Comparison of ENCODE assay signal across 8 cellular contexts in genomic region chr16:10743610-10744369, GRCh38. TPM values are rescaled to one million over a fixed set of nuclear protein-coding genes. Genes with fewer than 3 reads are reported as not detected.
DNase-seq lines count a peak whose midpoint lies in the region; ATAC-seq lines count a peak whose summit lies in the region.

Gene NUBP1, plus strand, starts transcription at chr16:10743842. Its CDS starts 22 bp downstream, at chr16:10743864.

- POLR2A ChIA-PET in CD8-positive, alpha-beta memory T cell (lab: Charles Lee) = interaction anchor here (0.7 kb wide), 1 partner anchor 1233 kb away, joined by 3 read pairs; the partner anchor contains the start of gene SNX29

- no peaks in the 10 kb centered on the region for H3K9me3 Mint-ChIP-seq in CD8-positive, alpha-beta memory T cell
- no peaks in the 10 kb centered on the region for H3K9me3 Mint-ChIP-seq in effector memory CD8-positive, alpha-beta T cell
- no peaks in the 10 kb centered on the region for H3K9me3 Mint-ChIP-seq in memory B cell

- peak; percentile 77 for ATAC-seq in GM19468 (IDR thresholded peaks at IDR 0.05; ENCODE audit: extremely low read depth, unreplicated experiment)
- ATAC-seq in effector memory CD8-positive, alpha-beta T cell (replicated peaks) = peak; percentile 91
- peak; percentile 87 for ATAC-seq in memory B cell (ENCODE audit: low read depth)

- H3K9me3 ChIP-seq in CD8-positive, alpha-beta memory T cell (ENCODE audit: low read length) = no peaks in the 10 kb centered on the region

- peaks cover 10% of the 10 kb centered on the region for H3K36me3 ChIP-seq in CD8-positive, alpha-beta memory T cell (ENCODE audit: insufficient read depth, low read length)

- peaks cover 26 to 53% (median 45%) of the 10 kb centered on the region in 3 donors for H3K4me1 Mint-ChIP-seq in CD8-positive, alpha-beta memory T cell
- H3K4me1 Mint-ChIP-seq in effector memory CD8-positive, alpha-beta T cell (ENCODE audit: low read depth in 2 of 2) = peaks cover 26 to 33% of the 10 kb centered on the region in 2 donors
- H3K4me1 Mint-ChIP-seq in memory B cell = peaks cover 35% of the 10 kb centered on the region

- no peaks in the 10 kb centered on the region for H3K27me3 ChIP-seq in CD8-positive, alpha-beta memory T cell (ENCODE audit: insufficient read depth, low read length, poor library complexity, severe bottlenecking)

- no peaks in the 10 kb centered on the region for H3K27me3 Mint-ChIP-seq in CD8-positive, alpha-beta memory T cell
- H3K27me3 Mint-ChIP-seq in effector memory CD8-positive, alpha-beta T cell = no peaks in the 10 kb centered on the region
- no peaks in the 10 kb centered on the region for H3K27me3 Mint-ChIP-seq in memory B cell

- H3K27ac Mint-ChIP-seq in CD8-positive, alpha-beta memory T cell = peak within 1 kb of the TSS; percentile 93 to 99 (median 98)
- H3K27ac Mint-ChIP-seq in effector memory CD8-positive, alpha-beta T cell = peak within 1 kb of the TSS; percentile 94 to 97
- H3K27ac Mint-ChIP-seq in memory B cell = peak within 1 kb of the TSS; percentile 94

- H3K4me3 Mint-ChIP-seq in CD8-positive, alpha-beta memory T cell = peak within 1 kb of the TSS; percentile 90 to 97 (median 94)
- peak within 1 kb of the TSS; percentile 87 to 91 for H3K4me3 Mint-ChIP-seq in effector memory CD8-positive, alpha-beta T cell
- H3K4me3 Mint-ChIP-seq in memory B cell = peak within 1 kb of the TSS; percentile 88

- peak within 1 kb of the TSS; percentile 95 for H3K27ac ChIP-seq in CD8-positive, alpha-beta memory T cell (ENCODE audit: low read depth, low read length)

- H3K4me3 ChIP-seq in CD8-positive, alpha-beta memory T cell (ENCODE audit: low read length) = peak within 1 kb of the TSS; percentile 97

- H3K4me1 ChIP-seq in CD8-positive, alpha-beta memory T cell (ENCODE audit: insufficient read depth, low read length) = peaks cover 14% of the 10 kb centered on the region

- H3K36me3 Mint-ChIP-seq in CD8-positive, alpha-beta memory T cell = peaks cover 6 to 36% (median 20%) of the 10 kb centered on the region in 3 donors
- peaks cover 33% of the 10 kb centered on the region for H3K36me3 Mint-ChIP-seq in effector memory CD8-positive, alpha-beta T cell (ENCODE audit: insufficient read depth)
- peaks cover 13% of the 10 kb centered on the region for H3K36me3 Mint-ChIP-seq in memory B cell

- DNase-seq in CD8-positive, alpha-beta memory T cell = peak; percentile 98 to 99 (median 99)
- DNase-seq in HT-29 (ENCODE audit: low spot score) (peak; percentile 98), NOMO-1 (lab: John Stamatoyannopoulos, UW; ENCODE audit: unreplicated experiment in 2 of 2) (peak; percentile 92 to 93), memory B cell (ENCODE audit: low spot score in 2 of 2) (peak; percentile 98 to 99)
- DNase-seq in activated CD8-positive, alpha-beta memory T cell treated with anti-CD3 and anti-CD28 coated beads for 4 hours (ENCODE audit: low read depth in 2 of 2) = peak; percentile 98 to 100
- peak; percentile 99 to 100 (median 99) for DNase-seq in effector memory CD8-positive, alpha-beta T cell
- peak; percentile 97 for DNase-seq in stimulated activated CD8-positive, alpha-beta memory T cell treated with anti-CD3 and anti-CD28 coated beads, Interleukin-12 subunit alpha, Interleukin-12 subunit beta, amount 100 ng/mL, for 24 hours (ENCODE audit: extremely low read depth)

- CTCF ChIA-PET in CD8-positive, alpha-beta memory T cell (lab: Charles Lee) = interaction anchor here (0.7 to 1.4 kb wide), 5 partner anchors 8 to 229 kb away, joined by 3 to 6 read pairs (median 3); no protein-coding TSS in a partner anchor

RNA-seq across cellular contexts. Expression of gene NUBP1, which starts in this region (rescaled TPM):
- 10 to 100 TPM; 41.3 to 43.5 TPM for total RNA-seq in CD8-positive, alpha-beta memory T cell
- polyA plus RNA-seq in CD8-positive, alpha-beta memory T cell = 30.9 TPM
- 21.6 and 32.1 TPM in 2 replicates for total RNA-seq in HT-29 (2014; rRNA removed; shearing (Covaris generic))

Comparison
In these comparisons a context has a peak if more than half of its experiments do, and no peak if none do; other contexts are left out.
1. Peak in every context shown above with its lines: DNase-seq, ATAC-seq, H3K4me3 ChIP-seq and H3K27ac ChIP-seq.